8 cellular contexts compared by ENCODE assay signal in the genomic region with DNA sequence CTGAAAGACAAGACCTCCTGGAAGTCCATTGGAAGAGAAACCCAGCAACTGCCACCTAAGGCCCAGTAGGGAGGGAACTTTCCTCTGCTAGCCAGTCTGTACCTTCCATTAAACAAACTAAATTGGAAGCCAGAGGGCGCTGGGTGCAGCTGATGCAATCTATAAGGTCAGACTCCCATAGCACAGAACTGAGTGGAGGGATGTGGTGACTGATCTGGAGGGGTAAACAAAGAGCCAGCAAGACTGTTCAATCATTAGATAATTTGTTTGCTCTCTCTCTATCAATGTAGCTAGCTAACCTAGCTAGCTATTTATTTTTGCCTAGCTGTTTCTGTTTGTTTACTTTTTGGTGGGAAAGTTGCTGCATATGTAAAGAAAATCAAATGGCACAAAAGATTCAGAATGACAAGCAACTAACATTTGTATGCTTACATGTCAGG.
DNase-seq lines count a peak whose midpoint lies in the region; ATAC-seq and TF ChIP-seq lines count a peak whose summit lies in the region.

No MANE protein-coding gene starts in this region.

- DNase-seq in NCI-H2107 treated with DMSO at 0.1 percent for 48 hours (lab: John Stamatoyannopoulos, UW; ENCODE audit: unreplicated experiment), result peak; percentile 11
- no peak for DNase-seq in NCI-H2107 (lab: John Stamatoyannopoulos, UW)
- DNase-seq in activated naive CD8-positive, alpha-beta T cell treated with anti-CD3 and anti-CD28 coated beads for 36 hours, result peak; percentile 8
- DNase-seq in inferior parietal cortex (ENCODE audit: extremely low spot score), result peak; percentile 5
- peak; percentile 15 for DNase-seq in stimulated activated naive CD4-positive, alpha-beta T cell treated with Interleukin-2 at 50 U/mL for 16 hours (lab: John Stamatoyannopoulos, UW)
- no peak for DNase-seq in occipital lobe (lab: John Stamatoyannopoulos, UW)

- no peaks in the 10 kb centered on the region for H3K27me3 ChIP-seq in OCI-LY1 (ENCODE audit: insufficient read depth, low read length)

- no peaks in the 10 kb centered on the region for H3K9me2 ChIP-seq in OCI-LY1 (ENCODE audit: low read depth, low read length)

- H3F3A ChIP-seq in OCI-LY1 (ENCODE audit: insufficient read depth, low read length), result no peaks in the 10 kb centered on the region

- H3K4me2 ChIP-seq in OCI-LY1 (ENCODE audit: low read length), result no peak overlapping the region

- H3K27me3 Mint-ChIP-seq in activated naive CD8-positive, alpha-beta T cell treated with anti-CD3 and anti-CD28 coated beads for 36 hours, result no peaks in the 10 kb centered on the region

- peak; percentile 62 for ATAC-seq in HG02884 (IDR thresholded peaks at IDR 0.05; ENCODE audit: unreplicated experiment)

- H3K9me3 ChIP-seq in OCI-LY1 (ENCODE audit: low read length), result no peaks in the 10 kb centered on the region

- no peak overlapping the region for H3K9ac ChIP-seq in OCI-LY1 (ENCODE audit: low read length)

- no peak overlapping the region for H3K4me3 ChIP-seq in OCI-LY1 (ENCODE audit: low read depth, low read length, poor library complexity, severe bottlenecking)

- H3K36me3 Mint-ChIP-seq in activated naive CD8-positive, alpha-beta T cell treated with anti-CD3 and anti-CD28 coated beads for 36 hours, result no peaks in the 10 kb centered on the region

- no peaks in the 10 kb centered on the region for H3K79me2 ChIP-seq in OCI-LY1 (ENCODE audit: insufficient read depth, low read length)

- H3K27ac Mint-ChIP-seq in activated naive CD8-positive, alpha-beta T cell treated with anti-CD3 and anti-CD28 coated beads for 36 hours, result no peak overlapping the region

- no peak overlapping the region for H2AFZ ChIP-seq in OCI-LY1 (ENCODE audit: low read length)

- H3K4me1 ChIP-seq in OCI-LY1 (ENCODE audit: insufficient read depth, low read length, severe bottlenecking), result no peaks in the 10 kb centered on the region

- H3K4me3 Mint-ChIP-seq in activated naive CD8-positive, alpha-beta T cell treated with anti-CD3 and anti-CD28 coated beads for 36 hours, result no peak overlapping the region

- no peaks in the 10 kb centered on the region for H3K9me3 Mint-ChIP-seq in activated naive CD8-positive, alpha-beta T cell treated with anti-CD3 and anti-CD28 coated beads for 36 hours

- no peak overlapping the region for H3K27ac ChIP-seq in OCI-LY1 (ENCODE audit: low read depth, low read length, poor library complexity, severe bottlenecking)

- no peaks in the 10 kb centered on the region for H4K20me1 ChIP-seq in OCI-LY1 (ENCODE audit: insufficient read depth, low read length)

- H3K36me3 ChIP-seq in OCI-LY1 (ENCODE audit: insufficient read depth, low read length), result no peaks in the 10 kb centered on the region

- peak; percentile 55; the same call in 1 of the 2 replicates for TF ChIP-seq CTCF in OCI-LY1 (IDR thresholded peaks at IDR 0.05; ENCODE audit: low read length)

- H3K4me1 Mint-ChIP-seq in activated naive CD8-positive, alpha-beta T cell treated with anti-CD3 and anti-CD28 coated beads for 36 hours, result peaks cover 4% of the 10 kb centered on the region

Comparison
In these comparisons a context has a peak if more than half of its experiments do, and no peak if none do; other contexts are left out.
1. DNase-seq: peak in NCI-H2107 treated with DMSO at 0.1 percent for 48 hours (single experiment), activated naive CD8-positive, alpha-beta T cell treated with anti-CD3 and anti-CD28 coated beads for 36 hours (single experiment), inferior parietal cortex (single experiment) and stimulated activated naive CD4-positive, alpha-beta T cell treated with Interleukin-2 at 50 U/mL for 16 hours (single experiment); none in NCI-H2107 (single experiment) and occipital lobe (single experiment).